8 cellular contexts compared by ENCODE assay signal in the genomic region with DNA sequence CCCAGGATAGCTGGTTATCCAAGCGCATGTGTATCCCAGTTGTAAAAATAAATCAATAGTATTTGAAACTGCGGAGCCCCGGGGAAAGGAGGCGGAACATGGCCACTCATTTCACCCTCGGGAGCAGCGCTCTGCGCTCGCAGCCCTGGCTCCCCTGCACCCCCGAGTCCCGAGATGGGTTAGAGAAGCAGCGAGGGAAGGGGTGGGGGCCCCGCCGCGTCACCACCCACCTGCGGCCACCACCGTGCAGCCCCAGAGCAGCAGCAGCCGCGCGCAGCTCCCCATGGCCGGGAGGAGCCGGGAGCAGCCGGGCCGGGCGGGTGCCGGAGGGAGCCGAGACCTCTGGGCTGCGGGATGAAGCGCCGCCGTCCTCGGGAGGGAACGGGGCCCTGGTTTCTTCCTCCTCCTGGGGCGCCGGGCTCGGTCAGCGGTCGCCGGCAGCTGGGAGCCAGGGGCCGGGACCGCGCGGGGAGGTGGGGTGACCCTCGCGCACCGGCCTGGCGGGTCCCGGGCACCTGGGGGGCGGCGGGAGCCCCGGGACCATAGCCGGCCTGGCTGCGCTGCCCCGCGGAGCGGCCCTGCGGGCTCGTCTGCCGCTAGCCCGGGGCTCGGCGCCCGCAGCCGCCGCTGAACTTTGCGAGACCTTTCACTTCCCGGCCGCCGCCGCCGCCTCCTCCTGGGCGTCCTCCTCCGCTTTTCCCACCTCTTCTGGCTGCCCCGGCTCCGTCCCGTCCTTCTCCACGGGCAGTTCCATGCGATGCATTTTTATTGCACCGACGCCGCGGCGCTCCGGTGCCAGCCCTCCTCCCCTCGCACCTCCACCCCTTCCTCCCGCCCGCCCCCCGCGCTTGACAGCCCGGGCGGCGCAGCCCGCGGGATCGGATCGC. TPM values are rescaled to one million over a fixed set of nuclear protein-coding genes. Genes with fewer than 3 reads are reported as not detected.
A peak's percentile ranks its signal among the peaks of the same experiment; 100 is the strongest.
DNase-seq lines count a peak whose midpoint lies in the region; ATAC-seq and TF ChIP-seq lines count a peak whose summit lies in the region.

A gene (minus strand): TSS at position 740 of the 887 bp plus-strand sequence. CDS start 455 bp downstream, at position 285.

- peak within 1 kb of the TSS; percentile 77 for H3K4me3 Mint-ChIP-seq in activated naive CD8-positive, alpha-beta T cell treated with anti-CD3 and anti-CD28 coated beads for 36 hours
- H3K4me3 Mint-ChIP-seq in progenitor cell of endocrine pancreas (ENCODE audit: low read depth): peak within 1 kb of the TSS; percentile 83

- no peaks in the 10 kb centered on the region for H3K9me3 ChIP-seq in heart left ventricle

- ATAC-seq in heart left ventricle: peak; percentile 37 to 80 (median 64)
- no peak for ATAC-seq in HG03175 (IDR thresholded peaks at IDR 0.05; ENCODE audit: unreplicated experiment)

- H3K4me1 ChIP-seq in heart left ventricle: peaks cover 5 to 50% (median 29%) of the 10 kb centered on the region in 12 donors

- H3K4me1 Mint-ChIP-seq in activated naive CD8-positive, alpha-beta T cell treated with anti-CD3 and anti-CD28 coated beads for 36 hours: peaks cover 21% of the 10 kb centered on the region
- H3K4me1 Mint-ChIP-seq in progenitor cell of endocrine pancreas (ENCODE audit: low read depth): peaks cover 9% of the 10 kb centered on the region

- no peak within 1 kb of the TSS for H3K27ac Mint-ChIP-seq in activated naive CD8-positive, alpha-beta T cell treated with anti-CD3 and anti-CD28 coated beads for 36 hours
- peak within 1 kb of the TSS; percentile 92 for H3K27ac Mint-ChIP-seq in progenitor cell of endocrine pancreas

- H3K36me3 Mint-ChIP-seq in activated naive CD8-positive, alpha-beta T cell treated with anti-CD3 and anti-CD28 coated beads for 36 hours: no peaks in the 10 kb centered on the region
- peaks cover 2% of the 10 kb centered on the region for H3K36me3 Mint-ChIP-seq in progenitor cell of endocrine pancreas (ENCODE audit: insufficient read depth)

- H3K27me3 Mint-ChIP-seq in activated naive CD8-positive, alpha-beta T cell treated with anti-CD3 and anti-CD28 coated beads for 36 hours: peaks cover 81% of the 10 kb centered on the region
- H3K27me3 Mint-ChIP-seq in progenitor cell of endocrine pancreas: peaks cover 51% of the 10 kb centered on the region

- TF ChIP-seq CTCF in AG09309 (IDR thresholded peaks at IDR 0.05; ENCODE audit: control insufficient read depth, insufficient read depth, low read depth, low read length, missing control alignments) (no peak), heart left ventricle (IDR thresholded peaks at IDR 0.05) (no peak), progenitor cell of endocrine pancreas (IDR thresholded peaks at IDR 0.05; ENCODE audit: unreplicated experiment) (no peak)

- H3K9me3 Mint-ChIP-seq in activated naive CD8-positive, alpha-beta T cell treated with anti-CD3 and anti-CD28 coated beads for 36 hours: no peaks in the 10 kb centered on the region
- H3K9me3 Mint-ChIP-seq in progenitor cell of endocrine pancreas (ENCODE audit: low read depth): no peaks in the 10 kb centered on the region

- no peak for DNase-seq in AG09309 (ENCODE audit: low read depth)
- DNase-seq in GM19238 (ENCODE audit: insufficient read length, low spot score): peak; percentile 30
- DNase-seq in NCI-H2196 treated with DMSO at 0.1 percent for 48 hours (lab: John Stamatoyannopoulos, UW; ENCODE audit: unreplicated experiment): peak; percentile 7
- peak; percentile 31 for DNase-seq in activated naive CD8-positive, alpha-beta T cell treated with anti-CD3 and anti-CD28 coated beads for 36 hours
- peak; percentile 62 to 82 (median 69) for DNase-seq in heart left ventricle
- peak; percentile 37 for DNase-seq in progenitor cell of endocrine pancreas (ENCODE audit: low spot score, unreplicated experiment)
- DNase-seq in HUDEP-2 (lab: John Stamatoyannopoulos, UW; ENCODE audit: unreplicated experiment in 76 of 76): no peak

- WGBS in heart left ventricle, 4 donors: 0 to 1% (median 0%) methylated on average over 36 to 95 of the region's 95 CpGs

- TF ChIP-seq POLR2A in heart left ventricle (IDR thresholded peaks at IDR 0.05): peak in 1 of 2 donors; percentile 41

- H3K27me3 ChIP-seq in heart left ventricle: peaks cover 0 to 39% (median 0%) of the 10 kb centered on the region in 9 donors

- H3K36me3 ChIP-seq in heart left ventricle: peaks cover 0 to 16% (median 4%) of the 10 kb centered on the region in 9 donors

- intact Hi-C loops in heart left ventricle (cut with DNase I): loop anchor here in 3 of 10 donors (5.0 to 10.0 kb wide), 3 partner anchors 165 to 198 kb away; no protein-coding TSS in a partner anchor

- peak within 1 kb of the TSS; percentile 74 for H3K4me3 ChIP-seq in AG09309 (ENCODE audit: control insufficient read depth, low read depth, low read length)
- H3K4me3 ChIP-seq in heart left ventricle: peak within 1 kb of the TSS; percentile 66 to 94 (median 88)

- H3K27ac ChIP-seq in heart left ventricle: peak within 1 kb of the TSS; percentile 75 to 93 (median 88)

RNA-seq across cellular contexts. Expression of the gene that starts here (rescaled TPM):
- total RNA-seq in activated naive CD8-positive, alpha-beta T cell treated with anti-CD3 and anti-CD28 coated beads for 36 hours: not detected
- total RNA-seq in heart left ventricle (100 to 1,000 TPM in 1 of 9 donors, 10 to 100 TPM in 8; 58.4 to 116 (median 71.5) TPM), progenitor cell of endocrine pancreas (7.2 and 7.4 TPM in 2 replicates)
- polyA plus RNA-seq in heart left ventricle: 10 to 100 TPM; 23.9 to 27.8 TPM

Comparison
In these comparisons a context has a peak if more than half of its experiments do, and no peak if none do; other contexts are left out.
1. Peak in DNase-seq in activated naive CD8-positive, alpha-beta T cell treated with anti-CD3 and anti-CD28 coated beads for 36 hours; RNA of the gene not detected or under 1 TPM.
2. DNase-seq: peak in GM19238 (single experiment), NCI-H2196 treated with DMSO at 0.1 percent for 48 hours (single experiment), heart left ventricle (5 of 5) and progenitor cell of endocrine pancreas (single experiment); none in AG09309 (single experiment) and HUDEP-2 (0 of 76).